In the genomic region with DNA sequence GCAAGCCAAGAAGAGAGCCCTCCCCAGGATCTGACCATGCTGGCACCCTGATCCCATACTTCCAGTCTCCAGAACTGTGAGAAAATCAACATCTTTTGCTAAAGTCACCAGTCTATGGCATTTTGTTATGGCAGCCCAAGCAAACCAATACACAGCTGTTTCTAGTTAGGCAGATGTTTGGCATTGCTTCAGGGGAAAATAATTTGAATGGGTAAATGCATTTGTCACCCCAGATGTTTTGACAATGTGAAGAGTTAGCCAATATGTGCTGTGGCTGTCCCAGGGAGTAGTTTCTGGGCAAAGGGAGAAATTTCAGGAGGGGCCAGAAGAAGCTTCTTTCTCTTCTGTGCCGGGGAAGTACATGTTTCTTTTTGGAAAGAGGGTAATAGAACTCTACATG, we compare ENCODE assay signal across 28 cellular contexts.
"Had no signal": no experiment of that assay in that cellular context is flagged by ENCODE, and none has a peak within 500 bp of the region (broad histone marks: within the 10 kb centered on the region; RNA-seq: fewer than 3 reads in every experiment).

No MANE protein-coding gene starts in this region.

- H3K27me3 ChIP-seq: ascending aorta, cardiac muscle cell, colonic mucosa, dorsolateral prefrontal cortex, gastrocnemius medialis, right atrium auricular region, spleen, suprapubic skin, tibial artery, upper lobe of right lung had no signal

- DNase-seq: activated CD4-positive, alpha-beta T cell treated with anti-CD3 and anti-CD28 coated beads for 48 hours; activated CD4-positive, alpha-beta T cell treated with anti-CD3 and anti-CD28 coated beads, Interleukin-2, amount 50 U/mL, for 48 hours; activated CD8-positive, alpha-beta memory T cell treated with anti-CD3 and anti-CD28 coated beads for 24 hours; activated effector memory CD4-positive, alpha-beta T cell treated with anti-CD3 and anti-CD28 coated beads, Interleukin-2, amount 50 U/mL, for 16 hours; activated naive CD4-positive, alpha-beta T cell treated with anti-CD3 and anti-CD28 coated beads for 36 hours; activated naive CD8-positive, alpha-beta T cell treated with anti-CD3 and anti-CD28 coated beads for 36 hours; cerebellar nuclear complex; colonic mucosa; dorsolateral prefrontal cortex; effector memory CD4-positive, alpha-beta T cell; gastrocnemius medialis; glutamatergic neuron; left ventricle myocardium superior; mucosa of descending colon; spleen; stimulated activated naive CD4-positive, alpha-beta T cell; T-helper 9 cell; tibial artery; upper lobe of right lung had no signal

- H3K27ac ChIP-seq: ascending aorta, cardiac muscle cell, colonic mucosa, dorsolateral prefrontal cortex, gastrocnemius medialis, right atrium auricular region, spleen, suprapubic skin, tibial artery, upper lobe of right lung, VCaP had no signal

- H3K4me3 ChIP-seq: ascending aorta, cardiac muscle cell, colonic mucosa, dorsolateral prefrontal cortex, gastrocnemius medialis, mucosa of descending colon, right atrium auricular region, spleen, suprapubic skin, tibial artery, upper lobe of right lung had no signal

- H3K27me3 Mint-ChIP-seq: activated naive CD8-positive, alpha-beta T cell treated with anti-CD3 and anti-CD28 coated beads for 36 hours; brain; natural killer cell treated with Interleukin-12 subunit alpha and Interleukin-12 subunit beta and Interleukin-15 and Interleukin-18, amount 100 ng/mL, for 72 hours had no signal

- H3K4me1 Mint-ChIP-seq: activated naive CD8-positive, alpha-beta T cell treated with anti-CD3 and anti-CD28 coated beads for 36 hours had no signal

- H3K36me3 Mint-ChIP-seq: activated naive CD8-positive, alpha-beta T cell treated with anti-CD3 and anti-CD28 coated beads for 36 hours; brain; natural killer cell treated with Interleukin-12 subunit alpha and Interleukin-12 subunit beta and Interleukin-15 and Interleukin-18, amount 100 ng/mL, for 72 hours had no signal

- H3K4me3 Mint-ChIP-seq: activated naive CD4-positive, alpha-beta T cell treated with anti-CD3 and anti-CD28 coated beads for 36 hours; activated naive CD8-positive, alpha-beta T cell treated with anti-CD3 and anti-CD28 coated beads for 36 hours; activated T-helper 1 cell treated with anti-CD3 and anti-CD28 coated beads, Interleukin-12 subunit alpha, Interleukin-12 subunit beta, Interleukin-2, Interleukin-4 antibody, amounts not matched to agents 30 ng/mL and 10 ng/mL and 1 ng/mL, durations not matched to agents 14 hours and 24 hours and 36 hours; brain; natural killer cell treated with Interleukin-12 subunit alpha and Interleukin-12 subunit beta and Interleukin-15 and Interleukin-18, amount 100 ng/mL, for 72 hours had no signal

- H3K27ac Mint-ChIP-seq: activated naive CD4-positive, alpha-beta T cell treated with anti-CD3 and anti-CD28 coated beads for 36 hours; activated naive CD8-positive, alpha-beta T cell treated with anti-CD3 and anti-CD28 coated beads for 36 hours; activated T-helper 1 cell treated with anti-CD3 and anti-CD28 coated beads, Interleukin-12 subunit alpha, Interleukin-12 subunit beta, Interleukin-2, Interleukin-4 antibody, amounts not matched to agents 30 ng/mL and 10 ng/mL and 1 ng/mL, durations not matched to agents 14 hours and 24 hours and 36 hours; brain; natural killer cell treated with Interleukin-12 subunit alpha and Interleukin-12 subunit beta and Interleukin-15 and Interleukin-18, amount 100 ng/mL, for 72 hours had no signal

- H3K36me3 ChIP-seq: ascending aorta, cardiac muscle cell, colonic mucosa, gastrocnemius medialis, right atrium auricular region, spleen, suprapubic skin, tibial artery, upper lobe of right lung had no signal

- H3K9me3 ChIP-seq: ascending aorta, colonic mucosa, gastrocnemius medialis, mucosa of descending colon, right atrium auricular region, suprapubic skin, tibial artery, upper lobe of right lung had no signal

- ATAC-seq: activated CD4-positive, CD25-positive, alpha-beta regulatory T cell treated with anti-CD3 and anti-CD28 coated beads, Interleukin-2, amount 50 U/mL, for 24 hours; gastrocnemius medialis; left ventricle myocardium superior; mucosa of descending colon; natural killer cell treated with Interleukin-12 subunit alpha and Interleukin-12 subunit beta and Interleukin-15 and Interleukin-18, amount 100 ng/mL, for 72 hours; upper lobe of right lung had no signal

- H3K4me1 ChIP-seq: colonic mucosa, gastrocnemius medialis, right atrium auricular region, spleen, suprapubic skin, upper lobe of right lung had no signal

- H3K9me3 Mint-ChIP-seq: activated naive CD4-positive, alpha-beta T cell treated with anti-CD3 and anti-CD28 coated beads for 36 hours; activated naive CD8-positive, alpha-beta T cell treated with anti-CD3 and anti-CD28 coated beads for 36 hours; activated T-helper 1 cell treated with anti-CD3 and anti-CD28 coated beads, Interleukin-12 subunit alpha, Interleukin-12 subunit beta, Interleukin-2, Interleukin-4 antibody, amounts not matched to agents 30 ng/mL and 10 ng/mL and 1 ng/mL, durations not matched to agents 14 hours and 24 hours and 36 hours had no signal
